8 cellular contexts compared by ENCODE assay signal in the genomic region with DNA sequence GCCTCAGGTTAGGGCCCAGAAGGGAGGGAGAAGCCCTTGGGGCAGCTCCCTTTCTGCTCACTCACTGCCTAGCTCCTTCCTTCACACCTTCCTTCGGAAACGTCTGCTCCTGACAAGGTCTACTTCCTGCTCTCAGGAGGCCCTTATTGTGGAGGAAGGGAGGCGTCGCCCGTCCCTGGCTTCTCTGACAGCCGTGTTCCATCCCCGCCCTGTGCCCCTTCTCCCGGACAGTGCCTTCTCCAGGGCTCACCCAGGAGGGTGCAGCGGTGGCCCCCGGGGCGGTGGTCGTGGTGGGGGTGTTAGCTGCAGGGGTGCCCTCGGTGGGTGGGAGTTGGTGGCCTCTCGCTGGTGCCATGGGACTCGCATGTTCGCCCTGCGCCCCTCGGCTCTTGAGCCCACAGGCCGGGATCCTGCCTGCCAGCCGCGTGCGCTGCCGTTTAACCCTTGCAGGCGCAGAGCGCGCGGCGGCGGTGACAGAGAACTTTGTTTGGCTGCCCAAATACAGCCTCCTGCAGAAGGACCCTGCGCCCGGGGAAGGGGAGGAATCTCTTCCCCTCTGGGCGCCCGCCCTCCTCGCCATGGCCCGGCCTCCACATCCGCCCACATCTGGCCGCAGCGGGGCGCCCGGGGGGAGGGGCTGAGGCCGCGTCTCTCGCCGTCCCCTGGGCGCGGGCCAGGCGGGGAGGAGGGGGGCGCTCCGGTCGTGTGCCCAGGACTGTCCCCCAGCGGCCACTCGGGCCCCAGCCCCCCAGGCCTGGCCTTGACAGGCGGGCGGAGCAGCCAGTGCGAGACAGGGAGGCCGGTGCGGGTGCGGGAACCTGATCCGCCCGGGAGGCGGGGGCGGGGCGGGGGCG.
DNase-seq lines count a peak whose midpoint lies in the region; ATAC-seq and TF ChIP-seq lines count a peak whose summit lies in the region.

No MANE protein-coding gene starts in this region.

- H3K27ac Mint-ChIP-seq in activated naive CD4-positive, alpha-beta T cell treated with anti-CD3 and anti-CD28 coated beads, Interleukin-2, amount 50 U/mL, for 24 hours: peak overlapping the region; percentile 35
- peak overlapping the region; percentile 43 for H3K27ac Mint-ChIP-seq in glutamatergic neuron (ENCODE audit: unreplicated experiment)

- H3K27me3 Mint-ChIP-seq in activated naive CD4-positive, alpha-beta T cell treated with anti-CD3 and anti-CD28 coated beads, Interleukin-2, amount 50 U/mL, for 24 hours: no peaks in the 10 kb centered on the region
- peaks cover 22% of the 10 kb centered on the region for H3K27me3 Mint-ChIP-seq in glutamatergic neuron (ENCODE audit: unreplicated experiment)

- H3K36me3 Mint-ChIP-seq in activated naive CD4-positive, alpha-beta T cell treated with anti-CD3 and anti-CD28 coated beads, Interleukin-2, amount 50 U/mL, for 24 hours: no peaks in the 10 kb centered on the region
- peaks cover 4% of the 10 kb centered on the region for H3K36me3 Mint-ChIP-seq in glutamatergic neuron (ENCODE audit: unreplicated experiment)

- peak overlapping the region; percentile 54 for H3K4me3 Mint-ChIP-seq in activated naive CD4-positive, alpha-beta T cell treated with anti-CD3 and anti-CD28 coated beads, Interleukin-2, amount 50 U/mL, for 24 hours
- H3K4me3 Mint-ChIP-seq in glutamatergic neuron (ENCODE audit: unreplicated experiment): peak overlapping the region; percentile 72

- peak; percentile 39 for ATAC-seq in HG03159 (IDR thresholded peaks at IDR 0.05; ENCODE audit: unreplicated experiment)

- TF ChIP-seq CTCF in GM13977 (IDR thresholded peaks at IDR 0.05; ENCODE audit: extremely low read depth, insufficient read depth, missing control alignments) (no peak), glutamatergic neuron (IDR thresholded peaks at IDR 0.05; ENCODE audit: partially characterized antibody, unreplicated experiment) (no peak), neutrophil (IDR thresholded peaks at IDR 0.05) (peak; percentile 40)

- in situ Hi-C loops in GM13977 (cut with MboI; ENCODE audit: low pct_unique_long_range_greater_than_20kb, low sequenced_read_pairs, unreplicated experiment): no loop called here

- H3K9me3 ChIP-seq in neutrophil: no peaks in the 10 kb centered on the region

- DNase-seq in GM13977 (ENCODE audit: low spot score) (peak; percentile 90), glutamatergic neuron (peak; percentile 70), GF-D8 (lab: John Stamatoyannopoulos, UW) (no peak), SKM-1 (lab: John Stamatoyannopoulos, UW; ENCODE audit: unreplicated experiment) (no peak)

- no peaks in the 10 kb centered on the region for H3K27me3 ChIP-seq in neutrophil

- no peaks in the 10 kb centered on the region for H3K9me3 Mint-ChIP-seq in activated naive CD4-positive, alpha-beta T cell treated with anti-CD3 and anti-CD28 coated beads, Interleukin-2, amount 50 U/mL, for 24 hours
- H3K9me3 Mint-ChIP-seq in glutamatergic neuron (ENCODE audit: unreplicated experiment): peaks cover 17% of the 10 kb centered on the region

- H3K4me1 Mint-ChIP-seq in activated naive CD4-positive, alpha-beta T cell treated with anti-CD3 and anti-CD28 coated beads, Interleukin-2, amount 50 U/mL, for 24 hours: peaks cover 63% of the 10 kb centered on the region
- H3K4me1 Mint-ChIP-seq in glutamatergic neuron (ENCODE audit: low read depth, unreplicated experiment): peaks cover 46% of the 10 kb centered on the region

- peaks cover 44 to 45% of the 10 kb centered on the region in 2 experiments for H3K4me1 ChIP-seq in neutrophil (ENCODE audit: control insufficient read depth in 1 of 2, insufficient read depth in 1 of 2, low read depth in 1 of 2, low read length in 1 of 2)

- peak overlapping the region; percentile 91 for H3K27ac ChIP-seq in neutrophil

- H3K36me3 ChIP-seq in neutrophil: no peaks in the 10 kb centered on the region

- peak overlapping the region; percentile 86 to 90 for H3K4me3 ChIP-seq in neutrophil (ENCODE audit: low read depth in 1 of 2, low read length in 1 of 2)

TF ChIP-seq in PFSK-1, 5 proteins besides CTCF, POLR2A, EP300 and RAD21:
- TF ChIP-seq TAF1 (IDR thresholded peaks at IDR 0.05; ENCODE audit: borderline replicate concordance, insufficient read depth, low read length): peak; percentile 57; the same call in 1 of the 2 replicates
- TF ChIP-seq SIN3A (IDR thresholded peaks at IDR 0.05; ENCODE audit: borderline replicate concordance, insufficient read depth, low read length): 0 out of 2 replicates have a peak, but pooled peaks have one; percentile 61
- TF ChIP-seq REST (IDR thresholded peaks at IDR 0.05; ENCODE audit: insufficient read depth in 1 of 2, low read depth in 2 of 2, low read length in 2 of 2): no peak
- peak; percentile 82 for TF ChIP-seq FOXP2 (optimal IDR thresholded peaks at IDR 0.05; ENCODE audit: borderline replicate concordance, extremely low read depth, extremely low read length, insufficient read depth)
- TF ChIP-seq POLR2AphosphoS5 (IDR thresholded peaks at IDR 0.05; ENCODE audit: low read depth, low read length): peak; percentile 33; the same call in 1 of the 2 replicates

Comparison
In these comparisons a context has a peak if more than half of its experiments do, and no peak if none do; other contexts are left out.
1. DNase-seq: peak in GM13977 (single experiment) and glutamatergic neuron (single experiment); none in GF-D8 (single experiment) and SKM-1 (single experiment).